In genomic region chr1:247496581-247497285, GRCh38 we compare ENCODE assay signal across 28 cellular contexts. TPM values are rescaled to one million over a fixed set of nuclear protein-coding genes. Genes with fewer than 3 reads are reported as not detected.
DNase-seq lines count a peak whose midpoint lies in the region; ATAC-seq, FAIRE-seq and TF ChIP-seq lines count a peak whose summit lies in the region.
"Had no signal": no experiment of that assay in that cellular context is flagged by ENCODE, and none has a peak within 500 bp of the region (broad histone marks: within the 10 kb centered on the region; RNA-seq: fewer than 3 reads in every experiment).

No MANE protein-coding gene starts in this region.

- H3K27me3 Mint-ChIP-seq in astrocyte (ENCODE audit: low read depth, unreplicated experiment), result peaks cover 5% of the 10 kb centered on the region
- H3K27me3 Mint-ChIP-seq in CD8-positive, alpha-beta T cell (ENCODE audit: low read depth), result peaks cover 9% of the 10 kb centered on the region

- H3K36me3 Mint-ChIP-seq in astrocyte (ENCODE audit: low read depth, unreplicated experiment), result no peaks in the 10 kb centered on the region
- no peaks in the 10 kb centered on the region for H3K36me3 Mint-ChIP-seq in activated naive CD4-positive, alpha-beta T cell treated with anti-CD3 and anti-CD28 coated beads, Interleukin-2, amount 50 U/mL, for 72 hours
- no peaks in the 10 kb centered on the region for H3K36me3 Mint-ChIP-seq in CD8-positive, alpha-beta T cell
- H3K36me3 Mint-ChIP-seq: natural killer cell had no signal

- peak overlapping the region; percentile 43 for H3K27ac Mint-ChIP-seq in astrocyte (ENCODE audit: unreplicated experiment)
- H3K27ac Mint-ChIP-seq in activated naive CD4-positive, alpha-beta T cell treated with anti-CD3 and anti-CD28 coated beads, Interleukin-2, amount 50 U/mL, for 72 hours, result no peak overlapping the region
- no peak overlapping the region for H3K27ac Mint-ChIP-seq in CD8-positive, alpha-beta T cell
- H3K27ac Mint-ChIP-seq: activated CD4-positive, alpha-beta T cell treated with anti-CD3 and anti-CD28 coated beads for 36 hours; activated T-cell treated with anti-CD3 and anti-CD28 coated beads, Interleukin-2, amount 50 U/mL, for 24 hours; natural killer cell; T-helper 2 cell treated with Interferon-gamma antibody and Interleukin-4, amounts not matched to agents 5 μg/mL and 100 μg/mL, for 36 hours had no signal

- POLR2A ChIA-PET in CD8-positive, alpha-beta T cell (lab: Charles Lee), result no interaction called here

- no peak overlapping the region for H3K4me2 ChIP-seq in astrocyte (ENCODE audit: low read length)

- no peaks in the 10 kb centered on the region for H4K20me1 ChIP-seq in astrocyte (ENCODE audit: insufficient read depth, low read length)
- H4K20me1 ChIP-seq: BLaER1 treated with 17β-estradiol and CSF1 and Interleukin-3, amounts not matched to agents 10 nM and 100 nM had no signal

- TF ChIP-seq CTCF in astrocyte (IDR thresholded peaks at IDR 0.05; ENCODE audit: insufficient read depth, low read depth, low read length) (no peak), esophagus squamous epithelium (IDR thresholded peaks at IDR 0.05) (no peak)
- TF ChIP-seq CTCF in CD8-positive, alpha-beta T cell (IDR thresholded peaks at IDR 0.05), result no peak

- no peaks in the 10 kb centered on the region for H3K79me2 ChIP-seq in astrocyte (ENCODE audit: insufficient read depth, low read length)

- peaks cover 18% of the 10 kb centered on the region for H3K4me1 Mint-ChIP-seq in astrocyte (ENCODE audit: low read depth, unreplicated experiment)
- no peaks in the 10 kb centered on the region for H3K4me1 Mint-ChIP-seq in CD8-positive, alpha-beta T cell (ENCODE audit: low read depth)
- H3K4me1 Mint-ChIP-seq: activated CD4-positive, alpha-beta T cell treated with anti-CD3 and anti-CD28 coated beads for 36 hours had no signal

- FAIRE-seq in astrocyte (lab: Jason Lieb, UNC), result no peak
- FAIRE-seq: GM12891, H54, islet of Langerhans had no signal

- H3K4me3 ChIP-seq in astrocyte (ENCODE audit: insufficient read depth, low read depth, low read length) (no peak overlapping the region), mucosa of rectum (ENCODE audit: low read length in 2 of 2) (peak overlapping the region; percentile 29 to 49), esophagus squamous epithelium (no peak overlapping the region)
- no peak overlapping the region for H3K4me3 ChIP-seq in CD8-positive, alpha-beta T cell (ENCODE audit: low read depth, low read length)
- H3K4me3 ChIP-seq: BLaER1 treated with 17β-estradiol and CSF1 and Interleukin-3, amounts not matched to agents 10 nM and 100 nM; body of pancreas; testis; vagina had no signal

- H3K9me3 ChIP-seq in astrocyte (ENCODE audit: insufficient read depth, low read depth, low read length), result peaks cover under 1% of the 10 kb centered on the region
- no peaks in the 10 kb centered on the region for H3K9me3 ChIP-seq in mucosa of rectum (ENCODE audit: control insufficient read depth in 2 of 2, low read length in 2 of 2)
- no peaks in the 10 kb centered on the region for H3K9me3 ChIP-seq in esophagus squamous epithelium
- H3K9me3 ChIP-seq in CD8-positive, alpha-beta T cell (ENCODE audit: low read length), result no peaks in the 10 kb centered on the region
- H3K9me3 ChIP-seq: body of pancreas, testis, vagina had no signal

- no peak overlapping the region for H2AFZ ChIP-seq in astrocyte (ENCODE audit: low read depth, low read length)

- intact Hi-C loops in esophagus squamous epithelium (cut with DNase I), result no loop called here
- intact Hi-C loops in CD8-positive, alpha-beta T cell (cut with DNase I, micrococcal nuclease), result no loop called here

- DNase-seq in ELR (ENCODE audit: low read depth), result peak; percentile 1
- peak; percentile 59 for DNase-seq in NCI-H1048 (lab: John Stamatoyannopoulos, UW)
- no peak for DNase-seq in astrocyte (ENCODE audit: low read depth)
- no peak for DNase-seq in esophagus squamous epithelium (lab: John Stamatoyannopoulos, UW)
- no peak for DNase-seq in activated naive CD4-positive, alpha-beta T cell treated with anti-CD3 and anti-CD28 coated beads, Interleukin-2, amount 50 U/mL, for 72 hours (ENCODE audit: low spot score in 2 of 2)
- no peak for DNase-seq in CD8-positive, alpha-beta T cell
- DNase-seq: activated CD4-positive, alpha-beta T cell treated with anti-CD3 and anti-CD28 coated beads for 36 hours; activated T-cell treated with anti-CD3 and anti-CD28 coated beads, Interleukin-2, amount 50 U/mL, for 24 hours; body of pancreas; COR-L47; midbrain; natural killer cell; NCI-H1436 treated with DMSO at 0.1 percent for 48 hours; NCI-H526 treated with DMSO at 0.1 percent for 48 hours; occipital lobe; stimulated activated naive CD8-positive, alpha-beta T cell treated with anti-CD3 and anti-CD28 coated beads, Interleukin-15, Interleukin-2, amounts not matched to agents 100 U/mL and 50 U/mL, for 24 hours; testis had no signal

- no peaks in the 10 kb centered on the region for H3K4me1 ChIP-seq in astrocyte (ENCODE audit: insufficient read depth, low read length)
- peaks cover 0 to 3% of the 10 kb centered on the region in 2 donors for H3K4me1 ChIP-seq in mucosa of rectum (ENCODE audit: control insufficient read depth in 2 of 2, insufficient read depth in 2 of 2, low read length in 2 of 2)
- H3K4me1 ChIP-seq in esophagus squamous epithelium, result no peaks in the 10 kb centered on the region
- no peaks in the 10 kb centered on the region for H3K4me1 ChIP-seq in CD8-positive, alpha-beta T cell (ENCODE audit: insufficient read depth, low read length)
- H3K4me1 ChIP-seq: body of pancreas, testis, vagina had no signal

- no peak overlapping the region for H3K4me3 Mint-ChIP-seq in astrocyte (ENCODE audit: unreplicated experiment)
- no peak overlapping the region for H3K4me3 Mint-ChIP-seq in CD8-positive, alpha-beta T cell
- H3K4me3 Mint-ChIP-seq: activated CD4-positive, alpha-beta T cell treated with anti-CD3 and anti-CD28 coated beads for 36 hours; activated T-cell treated with anti-CD3 and anti-CD28 coated beads, Interleukin-2, amount 50 U/mL, for 24 hours; natural killer cell; T-helper 2 cell treated with Interferon-gamma antibody and Interleukin-4, amounts not matched to agents 5 μg/mL and 100 μg/mL, for 36 hours had no signal

- WGBS in esophagus squamous epithelium, 2 donors, result 38 to 48% methylated on average over 9 to 10 of the region's 10 CpGs

- no peak for TF ChIP-seq POLR2A in esophagus squamous epithelium (IDR thresholded peaks at IDR 0.05)

- no peaks in the 10 kb centered on the region for H3K9me3 Mint-ChIP-seq in astrocyte (ENCODE audit: unreplicated experiment)
- no peaks in the 10 kb centered on the region for H3K9me3 Mint-ChIP-seq in activated naive CD4-positive, alpha-beta T cell treated with anti-CD3 and anti-CD28 coated beads, Interleukin-2, amount 50 U/mL, for 72 hours
- no peaks in the 10 kb centered on the region for H3K9me3 Mint-ChIP-seq in CD8-positive, alpha-beta T cell
- H3K9me3 Mint-ChIP-seq: activated T-cell treated with anti-CD3 and anti-CD28 coated beads, Interleukin-2, amount 50 U/mL, for 24 hours; natural killer cell; T-helper 2 cell treated with Interferon-gamma antibody and Interleukin-4, amounts not matched to agents 5 μg/mL and 100 μg/mL, for 36 hours had no signal

- H3K27me3 ChIP-seq in astrocyte (ENCODE audit: insufficient read depth, low read length) (no peaks in the 10 kb centered on the region), mucosa of rectum (ENCODE audit: control insufficient read depth in 2 of 2, insufficient read depth in 2 of 2, low read length in 2 of 2) (peaks cover 0 to 2% of the 10 kb centered on the region in 2 donors), esophagus squamous epithelium (peaks cover 0 to 2% (median 0%) of the 10 kb centered on the region in 4 donors)
- H3K27me3 ChIP-seq in CD8-positive, alpha-beta T cell (ENCODE audit: insufficient read depth, low read length), result no peaks in the 10 kb centered on the region
- H3K27me3 ChIP-seq: BLaER1 treated with 17β-estradiol and CSF1 and Interleukin-3, amounts not matched to agents 10 nM and 100 nM; body of pancreas; testis; vagina had no signal

- no peak overlapping the region for H3K9ac ChIP-seq in astrocyte (ENCODE audit: low read length)
- no peak overlapping the region for H3K9ac ChIP-seq in mucosa of rectum (ENCODE audit: low read depth in 1 of 2, low read length in 2 of 2)
- H3K9ac ChIP-seq: BLaER1 treated with 17β-estradiol and CSF1 and Interleukin-3, amounts not matched to agents 10 nM and 100 nM had no signal

- H3K27ac ChIP-seq in astrocyte (ENCODE audit: low read depth, low read length) (no peak overlapping the region), mucosa of rectum (ENCODE audit: low read depth in 2 of 2, low read length in 2 of 2) (no peak overlapping the region), esophagus squamous epithelium (no peak overlapping the region)
- H3K27ac ChIP-seq in CD8-positive, alpha-beta T cell (ENCODE audit: low read depth, low read length), result no peak overlapping the region
- H3K27ac ChIP-seq: body of pancreas, testis, vagina had no signal

- CTCF ChIA-PET in CD8-positive, alpha-beta T cell (lab: Charles Lee), result interaction anchor here (1.2 kb wide), 1 partner anchor 124 kb away, joined by 3 read pairs; no protein-coding TSS in a partner anchor

- ATAC-seq in activated naive CD4-positive, alpha-beta T cell treated with anti-CD3 and anti-CD28 coated beads, Interleukin-2, amount 50 U/mL, for 72 hours, result no peak
- no peak for ATAC-seq in CD8-positive, alpha-beta T cell
- no peak for ATAC-seq in GM21515 (IDR thresholded peaks at IDR 0.05; ENCODE audit: unreplicated experiment)
- ATAC-seq: activated CD4-positive, alpha-beta T cell treated with anti-CD3 and anti-CD28 coated beads for 36 hours; body of pancreas; natural killer cell; stimulated activated naive CD8-positive, alpha-beta T cell treated with anti-CD3 and anti-CD28 coated beads, Interleukin-15, Interleukin-2, amounts not matched to agents 100 U/mL and 50 U/mL, for 24 hours had no signal

- H3K36me3 ChIP-seq in astrocyte (ENCODE audit: insufficient read depth, low read length) (no peaks in the 10 kb centered on the region), mucosa of rectum (ENCODE audit: control insufficient read depth in 2 of 2, insufficient read depth in 2 of 2, low read length in 2 of 2) (no peaks in the 10 kb centered on the region), esophagus squamous epithelium (no peaks in the 10 kb centered on the region)
- H3K36me3 ChIP-seq in CD8-positive, alpha-beta T cell (ENCODE audit: insufficient read depth, low read length), result no peaks in the 10 kb centered on the region
- H3K36me3 ChIP-seq: BLaER1 treated with 17β-estradiol and CSF1 and Interleukin-3, amounts not matched to agents 10 nM and 100 nM; vagina had no signal

RNA-seq across cellular contexts. Expression of gene OR2B11, which starts 38.8 kb away (rescaled TPM):
- total RNA-seq in astrocyte, result not detected in 2 replicates
- not detected for total RNA-seq in esophagus squamous epithelium
- total RNA-seq in activated naive CD4-positive, alpha-beta T cell treated with anti-CD3 and anti-CD28 coated beads, Interleukin-2, amount 50 U/mL, for 72 hours, result not detected
- not detected for total RNA-seq in CD8-positive, alpha-beta T cell
- total RNA-seq: activated CD4-positive, alpha-beta T cell treated with anti-CD3 and anti-CD28 coated beads for 36 hours; body of pancreas; cerebellum; liver; natural killer cell; occipital lobe; OCI-LY7; vagina had no signal

RNA-seq across cellular contexts. Expression of gene OR2C3, which starts 39.5 kb away (rescaled TPM):
- not detected in 2 replicates for total RNA-seq in astrocyte
- not detected for total RNA-seq in esophagus squamous epithelium
- total RNA-seq in activated naive CD4-positive, alpha-beta T cell treated with anti-CD3 and anti-CD28 coated beads, Interleukin-2, amount 50 U/mL, for 72 hours, result not detected
- total RNA-seq in CD8-positive, alpha-beta T cell, result not detected
- total RNA-seq: activated CD4-positive, alpha-beta T cell treated with anti-CD3 and anti-CD28 coated beads for 36 hours; body of pancreas; natural killer cell; occipital lobe; OCI-LY7; vagina had no signal

RNA-seq across cellular contexts. Expression of gene GCSAML, which starts 52.2 kb away (rescaled TPM):
- total RNA-seq in astrocyte (0.14 TPM in 1 of 2 replicates, not detected in the other), esophagus squamous epithelium (1 to 10 TPM in 1 of 4 donors, under 1 TPM in 1, not detected in 2; 0.88 to 1.7 TPM)
- under 1 TPM; 0.14 to 0.16 TPM for total RNA-seq in activated naive CD4-positive, alpha-beta T cell treated with anti-CD3 and anti-CD28 coated beads, Interleukin-2, amount 50 U/mL, for 72 hours
- not detected for total RNA-seq in CD8-positive, alpha-beta T cell
- total RNA-seq: OCI-LY7, vagina had no signal

Comparison
In these comparisons a context has a peak if more than half of its experiments do, and no peak if none do; other contexts are left out.
1. DNase-seq: peak in ELR (single experiment) and NCI-H1048 (single experiment); none in astrocyte (single experiment), esophagus squamous epithelium (single experiment), activated naive CD4-positive, alpha-beta T cell treated with anti-CD3 and anti-CD28 coated beads, Interleukin-2, amount 50 U/mL, for 72 hours (0 of 2) and CD8-positive, alpha-beta T cell (0 of 7).
2. H3K4me3 ChIP-seq: peak in mucosa of rectum (2 of 2); none in astrocyte (single experiment), esophagus squamous epithelium (0 of 4) and CD8-positive, alpha-beta T cell (single experiment).